17 cellular contexts compared by ENCODE assay signal in genomic region chr1:42280841-42281240, GRCh38. TPM values are rescaled to one million over a fixed set of nuclear protein-coding genes. Genes with fewer than 3 reads are reported as not detected.
DNase-seq lines count a peak whose midpoint lies in the region; ATAC-seq and TF ChIP-seq lines count a peak whose summit lies in the region.
"Had no signal": no experiment of that assay in that cellular context is flagged by ENCODE, and none has a peak within 500 bp of the region (broad histone marks: within the 10 kb centered on the region; RNA-seq: fewer than 3 reads in every experiment).

No MANE protein-coding gene starts in this region.

- peaks cover 66% of the 10 kb centered on the region for H3K4me1 Mint-ChIP-seq in activated naive CD8-positive, alpha-beta T cell (ENCODE audit: low read depth)
- peaks cover 51% of the 10 kb centered on the region for H3K4me1 Mint-ChIP-seq in activated naive CD8-positive, alpha-beta T cell treated with anti-CD3 and anti-CD28 coated beads for 36 hours
- H3K4me1 Mint-ChIP-seq in T-cell (peaks cover 72 to 79% (median 72%) of the 10 kb centered on the region in 3 donors), mesothelial cell of epicardium (peaks cover 63% of the 10 kb centered on the region)

- TF ChIP-seq CTCF in mesothelial cell of epicardium (IDR thresholded peaks at IDR 0.05; ENCODE audit: unreplicated experiment): no peak

- POLR2A ChIA-PET in T-cell (lab: Charles Lee): interaction anchor here in 1 of 2 donors (0.6 kb wide), 1 partner anchor 171 kb away, joined by 5 read pairs; no protein-coding TSS in a partner anchor

- no peaks in the 10 kb centered on the region for H3K27me3 Mint-ChIP-seq in activated naive CD8-positive, alpha-beta T cell
- H3K27me3 Mint-ChIP-seq in activated naive CD8-positive, alpha-beta T cell treated with anti-CD3 and anti-CD28 coated beads for 36 hours: no peaks in the 10 kb centered on the region
- no peaks in the 10 kb centered on the region for H3K27me3 Mint-ChIP-seq in T-cell
- H3K27me3 Mint-ChIP-seq in mesothelial cell of epicardium (ENCODE audit: low read depth): no peaks in the 10 kb centered on the region
- H3K27me3 Mint-ChIP-seq: CD4-positive, alpha-beta memory T cell; IgD-negative memory B cell had no signal

- H3K9me3 Mint-ChIP-seq in activated naive CD8-positive, alpha-beta T cell (ENCODE audit: low read depth): no peaks in the 10 kb centered on the region
- H3K9me3 Mint-ChIP-seq in activated naive CD8-positive, alpha-beta T cell treated with anti-CD3 and anti-CD28 coated beads for 36 hours: no peaks in the 10 kb centered on the region
- H3K9me3 Mint-ChIP-seq in T-cell: no peaks in the 10 kb centered on the region
- H3K9me3 Mint-ChIP-seq in mesothelial cell of epicardium: no peaks in the 10 kb centered on the region
- H3K9me3 Mint-ChIP-seq: CD14-positive monocyte; CD4-positive, alpha-beta memory T cell; IgD-negative memory B cell had no signal

- peaks cover 5% of the 10 kb centered on the region for H3K36me3 Mint-ChIP-seq in activated naive CD8-positive, alpha-beta T cell
- H3K36me3 Mint-ChIP-seq in activated naive CD8-positive, alpha-beta T cell treated with anti-CD3 and anti-CD28 coated beads for 36 hours: peaks cover 10% of the 10 kb centered on the region
- peaks cover 22% of the 10 kb centered on the region for H3K36me3 Mint-ChIP-seq in T-cell
- H3K36me3 Mint-ChIP-seq in mesothelial cell of epicardium: peaks cover 7% of the 10 kb centered on the region

- no peak for ATAC-seq in T-cell (replicated peaks in 1 of 4)
- ATAC-seq in left lobe of liver: no peak
- no peak for ATAC-seq in GM21360 (IDR thresholded peaks at IDR 0.05; ENCODE audit: unreplicated experiment)
- ATAC-seq: HepG2 had no signal

- peak overlapping the region; percentile 19 for H3K27ac Mint-ChIP-seq in activated naive CD8-positive, alpha-beta T cell
- no peak overlapping the region for H3K27ac Mint-ChIP-seq in activated naive CD8-positive, alpha-beta T cell treated with anti-CD3 and anti-CD28 coated beads for 36 hours
- H3K27ac Mint-ChIP-seq in T-cell (peak overlapping the region; percentile 2 to 37), mesothelial cell of epicardium (peak overlapping the region; percentile 13)
- H3K27ac Mint-ChIP-seq: CD14-positive monocyte had no signal

- CTCF ChIA-PET in T-cell (lab: Charles Lee): interaction anchor here in 1 of 2 donors (1.1 kb wide), 1 partner anchor 26 kb away, joined by 4 read pairs; no protein-coding TSS in a partner anchor

- H3K4me3 Mint-ChIP-seq in activated naive CD8-positive, alpha-beta T cell: no peak overlapping the region
- H3K4me3 Mint-ChIP-seq in activated naive CD8-positive, alpha-beta T cell treated with anti-CD3 and anti-CD28 coated beads for 36 hours: no peak overlapping the region
- H3K4me3 Mint-ChIP-seq in T-cell (no peak overlapping the region), mesothelial cell of epicardium (no peak overlapping the region)
- H3K4me3 Mint-ChIP-seq: CD14-positive monocyte, IgD-negative memory B cell had no signal

- no peak for DNase-seq in activated naive CD8-positive, alpha-beta T cell treated with anti-CD3 and anti-CD28 coated beads for 36 hours
- DNase-seq in T-cell: no peak
- DNase-seq in cerebellar nuclear complex (lab: John Stamatoyannopoulos, UW): peak; percentile 3 to 20
- DNase-seq in mesothelial cell of epicardium (ENCODE audit: low spot score in 2 of 2, unreplicated experiment in 2 of 2): no peak
- no peak for DNase-seq in left lobe of liver (ENCODE audit: low spot score)
- no peak for DNase-seq in NCI-H2029 treated with DMSO at 0.1 percent for 48 hours (lab: John Stamatoyannopoulos, UW)
- DNase-seq: 8988T; CD4-positive, alpha-beta memory T cell; DMS153; DMS79; GF-D8; HCEC 1CT had no signal

RNA-seq across cellular contexts. Expression of gene FOXJ3, which starts 54.2 kb away (rescaled TPM):
- 10 to 100 TPM; 43.7 to 47.2 TPM for total RNA-seq in activated naive CD8-positive, alpha-beta T cell treated with anti-CD3 and anti-CD28 coated beads for 36 hours
- total RNA-seq in T-cell (10 to 100 TPM; 71.4 to 87.7 (median 77.8) TPM), mesothelial cell of epicardium (79.7 to 82.2 TPM (median 81.6 TPM) in 3 replicates), left lobe of liver (13.7 TPM)

Comparison
In these comparisons a context has a peak if more than half of its experiments do, and no peak if none do; other contexts are left out.
1. DNase-seq: peak in cerebellar nuclear complex (2 of 2); none in activated naive CD8-positive, alpha-beta T cell treated with anti-CD3 and anti-CD28 coated beads for 36 hours (single experiment), T-cell (0 of 34), mesothelial cell of epicardium (0 of 2), left lobe of liver (single experiment) and NCI-H2029 treated with DMSO at 0.1 percent for 48 hours (single experiment).